13 cellular contexts compared by ENCODE assay signal in the genomic region with DNA sequence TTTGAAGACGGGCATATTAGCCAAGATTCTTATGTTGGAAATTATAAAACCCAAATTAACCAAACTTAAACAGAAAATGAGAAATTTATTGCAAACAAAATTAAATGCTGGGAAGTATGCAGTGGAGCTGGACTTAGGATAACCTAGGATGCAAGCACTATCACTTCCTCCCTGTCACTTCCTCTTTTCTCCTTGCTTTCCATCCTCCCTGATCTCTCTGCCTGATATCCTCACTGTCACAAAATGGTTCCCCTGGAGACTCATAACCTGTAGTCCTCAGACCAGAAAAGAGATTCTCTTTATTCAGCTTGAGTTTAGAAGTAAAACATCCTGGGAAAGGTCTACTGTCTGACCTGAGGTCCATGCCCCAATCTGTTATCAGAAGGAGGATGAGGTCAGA.
"Had no signal": no experiment of that assay in that cellular context is flagged by ENCODE, and none has a peak within 500 bp of the region (broad histone marks: within the 10 kb centered on the region; RNA-seq: fewer than 3 reads in every experiment).

No MANE protein-coding gene starts in this region.

- DNase-seq: activated CD4-positive, alpha-beta T cell treated with anti-CD3 and anti-CD28 coated beads for 1 hour; activated naive CD4-positive, alpha-beta T cell; activated naive CD8-positive, alpha-beta T cell treated with anti-CD3 and anti-CD28 coated beads for 36 hours; amniotic stem cell; effector CD4-positive, alpha-beta T cell; head of caudate nucleus; kidney; right lobe of liver; small intestine; stimulated activated CD4-positive, alpha-beta T cell treated with anti-CD3 and anti-CD28 coated beads, Interleukin-15, amount 100 ng/mL, for 24 hours; stimulated activated CD4-positive, alpha-beta T cell treated with anti-CD3 and anti-CD28 coated beads, Interleukin-2, amount 100 ng/mL, for 48 hours had no signal

- ATAC-seq: left lobe of liver; natural killer cell treated with Interleukin-12 subunit alpha and Interleukin-12 subunit beta and Interleukin-15 and Interleukin-18, amount 100 ng/mL, for 72 hours had no signal
